In the genomic region with DNA sequence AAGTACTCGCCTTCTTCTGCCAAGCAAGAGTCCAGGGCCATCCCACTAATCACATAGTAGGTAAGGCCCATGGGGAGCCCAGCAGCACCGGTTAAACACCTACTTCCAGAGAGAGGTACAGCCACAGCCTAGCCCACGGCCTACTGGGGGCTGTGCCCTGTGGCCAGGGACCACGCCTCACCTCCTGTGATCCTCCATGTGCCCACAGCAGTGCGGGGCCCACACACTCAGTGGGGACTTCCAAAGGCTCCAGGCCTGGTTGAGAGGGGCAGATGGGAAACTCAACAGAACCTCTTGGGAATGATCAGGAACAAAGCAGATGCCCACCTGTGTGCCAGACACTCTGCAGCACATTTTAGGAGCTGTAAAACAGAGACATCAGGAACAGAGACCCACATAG, we compare ENCODE assay signal across 1 cellular context.
TF ChIP-seq lines count a peak whose summit lies in the region.

No MANE protein-coding gene starts in this region.

TF ChIP-seq in H1, 55 proteins besides CTCF, POLR2A, EP300 and RAD21:
- TF ChIP-seq CTBP2 (IDR thresholded peaks at IDR 0.05; ENCODE audit: borderline replicate concordance, insufficient read depth, insufficient read length, low read length): no peak
- TF ChIP-seq SRF (IDR thresholded peaks at IDR 0.05; ENCODE audit: low read depth, low read length): no peak
- no peak for TF ChIP-seq FOSL1 (IDR thresholded peaks at IDR 0.05; ENCODE audit: insufficient read depth, low read depth, low read length)
- TF ChIP-seq, protein P1, sequence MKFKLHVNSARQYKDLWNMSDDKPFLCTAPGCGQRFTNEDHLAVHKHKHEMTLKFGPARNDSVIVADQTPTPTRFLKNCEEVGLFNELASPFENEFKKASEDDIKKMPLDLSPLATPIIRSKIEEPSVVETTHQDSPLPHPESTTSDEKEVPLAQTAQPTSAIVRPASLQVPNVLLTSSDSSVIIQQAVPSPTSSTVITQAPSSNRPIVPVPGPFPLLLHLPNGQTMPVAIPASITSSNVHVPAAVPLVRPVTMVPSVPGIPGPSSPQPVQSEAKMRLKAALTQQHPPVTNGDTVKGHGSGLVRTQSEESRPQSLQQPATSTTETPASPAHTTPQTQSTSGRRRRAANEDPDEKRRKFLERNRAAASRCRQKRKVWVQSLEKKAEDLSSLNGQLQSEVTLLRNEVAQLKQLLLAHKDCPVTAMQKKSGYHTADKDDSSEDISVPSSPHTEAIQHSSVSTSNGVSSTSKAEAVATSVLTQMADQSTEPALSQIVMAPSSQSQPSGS (IDR thresholded peaks at IDR 0.05; ENCODE audit: low read length): no peak
TF ChIP-seq in H1: peak in this region for 0.
